In the genomic region with DNA sequence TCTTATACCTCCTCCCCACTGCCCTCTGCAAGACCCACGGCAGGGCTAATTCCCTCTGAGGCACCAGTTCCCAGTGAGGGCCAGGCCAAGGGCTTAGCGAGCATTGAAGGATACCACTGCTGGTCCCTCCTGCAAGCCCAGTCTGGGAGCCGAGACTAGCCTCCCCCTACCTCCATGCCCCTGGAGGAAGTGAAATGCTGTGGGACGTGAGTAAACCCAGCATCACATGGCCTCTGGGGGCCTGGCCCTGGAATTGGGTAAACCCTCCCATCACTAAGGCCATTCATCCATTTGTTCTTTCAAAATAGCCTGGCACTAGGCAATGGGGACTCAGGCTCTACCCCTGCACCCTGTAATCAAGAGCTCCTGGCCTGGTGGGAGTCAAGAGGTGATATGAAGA, we compare ENCODE assay signal across 15 cellular contexts. TPM values are rescaled to one million over a fixed set of nuclear protein-coding genes. Genes with fewer than 3 reads are reported as not detected.
A peak's percentile ranks its signal among the peaks of the same experiment; 100 is the strongest.
DNase-seq lines count a peak whose midpoint lies in the region; ATAC-seq, FAIRE-seq and TF ChIP-seq lines count a peak whose summit lies in the region.
"Had no signal": no experiment of that assay in that cellular context is flagged by ENCODE, and none has a peak within 500 bp of the region (broad histone marks: within the 10 kb centered on the region; RNA-seq: fewer than 3 reads in every experiment).

No MANE protein-coding gene starts in this region.

- H3K27me3 ChIP-seq in Karpas-422 (ENCODE audit: low read length), result no peaks in the 10 kb centered on the region
- no peaks in the 10 kb centered on the region for H3K27me3 ChIP-seq in H1 (replicated peaks in 1 of 4; ENCODE audit: control insufficient read depth in 3 of 4, extremely low read depth in 1 of 4, insufficient read depth in 3 of 4, low read length in 3 of 4)
- no peaks in the 10 kb centered on the region for H3K27me3 ChIP-seq in osteoblast (ENCODE audit: insufficient read depth, low read length)
- H3K27me3 ChIP-seq: testis had no signal

- H3K4ac ChIP-seq in H1 (replicated peaks; ENCODE audit: insufficient read length, low read depth, low read length), result no peak overlapping the region

- no peaks in the 10 kb centered on the region for H3K27me3 Mint-ChIP-seq in activated T-cell treated with anti-CD3 and anti-CD28 coated beads, Interleukin-2, amount 50 U/mL, for 72 hours (ENCODE audit: low read depth)
- no peaks in the 10 kb centered on the region for H3K27me3 Mint-ChIP-seq in activated T-cell treated with anti-CD3 and anti-CD28 coated beads, Interleukin-2, amount 50 U/mL, for 4 hours (ENCODE audit: low read depth)

- no peak overlapping the region for H4K5ac ChIP-seq in H1 (ENCODE audit: insufficient read length, low read depth, low read length)

- H3K4me3 Mint-ChIP-seq in activated T-cell treated with anti-CD3 and anti-CD28 coated beads, Interleukin-2, amount 50 U/mL, for 72 hours, result no peak overlapping the region
- H3K4me3 Mint-ChIP-seq in activated T-cell treated with anti-CD3 and anti-CD28 coated beads, Interleukin-2, amount 50 U/mL, for 4 hours, result no peak overlapping the region

- TF ChIP-seq CTCF in H1 (IDR thresholded peaks at IDR 0.05; ENCODE audit: control extremely low read depth in 1 of 3, insufficient read depth in 1 of 3, low read depth in 1 of 3, low read length in 3 of 3) (no peak), osteoblast (IDR thresholded peaks at IDR 0.05; ENCODE audit: extremely low read depth, low read depth, low read length) (no peak)

- ATAC-seq in activated T-cell treated with anti-CD3 and anti-CD28 coated beads, Interleukin-2, amount 50 U/mL, for 72 hours (replicated peaks in 1 of 2), result no peak
- ATAC-seq in activated T-cell treated with anti-CD3 and anti-CD28 coated beads, Interleukin-2, amount 50 U/mL, for 4 hours, result no peak
- ATAC-seq in HG02840 (IDR thresholded peaks at IDR 0.05; ENCODE audit: low FRiP score, unreplicated experiment), result no peak
- ATAC-seq: activated CD4-positive, CD25-positive, alpha-beta regulatory T cell treated with anti-CD3 and anti-CD28 coated beads, Interleukin-2, amount 50 U/mL, for 24 hours had no signal

- H2BK20ac ChIP-seq in H1 (ENCODE audit: low read length), result no peak overlapping the region

- CTCF ChIA-PET in H1 (lab: Charles Lee; ENCODE audit: partially characterized antibody), result interaction anchor here (0.9 to 7.5 kb wide), 14 partner anchors 10 to 113 kb away, joined by 3 to 105 read pairs (median 4); a partner anchor contains a TSS

- H3K4me1 ChIP-seq in Karpas-422 (ENCODE audit: low read length), result peaks cover 59% of the 10 kb centered on the region
- peaks cover 0 to 3% (median under 1%) of the 10 kb centered on the region in 4 experiments; a peak in 3 of 7 replicates for H3K4me1 ChIP-seq in H1 (replicated peaks in 1 of 4; ENCODE audit: control insufficient read depth in 3 of 4, insufficient read depth in 4 of 4, low read length in 3 of 4)
- peaks cover 9% of the 10 kb centered on the region for H3K4me1 ChIP-seq in osteoblast (ENCODE audit: insufficient read depth, low read length)

- H3K56ac ChIP-seq in H1 (replicated peaks; ENCODE audit: insufficient read length, low read depth, low read length), result no peak overlapping the region

- H2BK15ac ChIP-seq in H1 (ENCODE audit: low read length), result 0 out of 2 replicates have a peak overlapping the region, but pooled peaks have one; percentile 3

- H3K9ac ChIP-seq in Karpas-422 (ENCODE audit: low read length) (no peak overlapping the region), H1 (replicated peaks in 1 of 4; ENCODE audit: extremely low read depth in 1 of 4, low read depth in 3 of 4, low read length in 3 of 4) (no peak overlapping the region)

- H3K27ac ChIP-seq in Karpas-422 (ENCODE audit: low read length) (peak overlapping the region; percentile 42), H1 (ENCODE audit: low read depth, low read length) (no peak overlapping the region), osteoblast (ENCODE audit: low read depth, low read length) (peak overlapping the region; percentile 14)
- H3K27ac ChIP-seq: testis had no signal

- H3K36me3 ChIP-seq in Karpas-422 (ENCODE audit: insufficient read depth, low read length), result peaks cover 12% of the 10 kb centered on the region
- H3K36me3 ChIP-seq in H1 (ENCODE audit: control insufficient read depth in 2 of 4, insufficient read depth in 4 of 4, low read length in 3 of 4), result peaks cover 0 to 9% (median 1%) of the 10 kb centered on the region in 4 experiments; a peak in 5 of 8 replicates
- no peaks in the 10 kb centered on the region for H3K36me3 ChIP-seq in osteoblast (ENCODE audit: insufficient read depth, low read length)

- TF ChIP-seq POLR2A in H1 (IDR thresholded peaks at IDR 0.05; ENCODE audit: control extremely low read depth in 1 of 2, low read depth in 2 of 2, low read length in 2 of 2), result no peak
- TF ChIP-seq POLR2A in GM12892 (IDR thresholded peaks at IDR 0.05; ENCODE audit: low read depth, low read length), result no peak

- H3K4me2 ChIP-seq in Karpas-422 (ENCODE audit: low read depth, low read length, poor library complexity, severe bottlenecking) (no peak overlapping the region), H1 (ENCODE audit: insufficient read depth in 1 of 2, low read depth in 2 of 2, low read length in 2 of 2) (no peak overlapping the region), osteoblast (ENCODE audit: insufficient read depth, low read length) (no peak overlapping the region)

- H2AFZ ChIP-seq in Karpas-422 (ENCODE audit: low read length), result no peak overlapping the region
- H2AFZ ChIP-seq in H1 (ENCODE audit: low read length), result no peak overlapping the region
- peak overlapping the region; percentile 49 for H2AFZ ChIP-seq in osteoblast (ENCODE audit: low read length)

- H2AK5ac ChIP-seq in H1 (ENCODE audit: low read depth, low read length), result no peak overlapping the region

- H4K91ac ChIP-seq in H1 (replicated peaks; ENCODE audit: insufficient read length, low read length), result no peak overlapping the region

- H3K18ac ChIP-seq in H1 (ENCODE audit: extremely low read depth, low read length), result no peak overlapping the region

- H3K36me3 Mint-ChIP-seq in activated T-cell treated with anti-CD3 and anti-CD28 coated beads, Interleukin-2, amount 50 U/mL, for 72 hours (ENCODE audit: insufficient read depth in 2 of 2), result peaks cover 0 to 4% of the 10 kb centered on the region in 2 donors
- H3K36me3 Mint-ChIP-seq in activated T-cell treated with anti-CD3 and anti-CD28 coated beads, Interleukin-2, amount 50 U/mL, for 4 hours (ENCODE audit: insufficient read depth), result peaks cover 21% of the 10 kb centered on the region

- H3K9me3 ChIP-seq in Karpas-422 (ENCODE audit: low read length), result no peaks in the 10 kb centered on the region
- no peaks in the 10 kb centered on the region; a peak in 1 of 4 replicates for H3K9me3 ChIP-seq in H1 (ENCODE audit: insufficient read depth in 2 of 2, low read depth in 1 of 2, low read length in 1 of 2)
- H3K9me3 ChIP-seq in osteoblast (ENCODE audit: low read depth, low read length), result no peaks in the 10 kb centered on the region
- H3K9me3 ChIP-seq: testis had no signal

- H2BK12ac ChIP-seq in H1 (ENCODE audit: low read depth, low read length), result no peak overlapping the region

- peaks cover 23% of the 10 kb centered on the region for H3K4me1 Mint-ChIP-seq in activated T-cell treated with anti-CD3 and anti-CD28 coated beads, Interleukin-2, amount 50 U/mL, for 72 hours (ENCODE audit: low read depth)
- peaks cover 26% of the 10 kb centered on the region for H3K4me1 Mint-ChIP-seq in activated T-cell treated with anti-CD3 and anti-CD28 coated beads, Interleukin-2, amount 50 U/mL, for 4 hours (ENCODE audit: low read depth)

- FAIRE-seq in H1 (lab: Jason Lieb, UNC) (no peak), GM12892 (lab: Jason Lieb, UNC) (no peak)
- FAIRE-seq: astrocyte had no signal

- no peaks in the 10 kb centered on the region for H3K9me3 Mint-ChIP-seq in activated T-cell treated with anti-CD3 and anti-CD28 coated beads, Interleukin-2, amount 50 U/mL, for 72 hours
- H3K9me3 Mint-ChIP-seq in activated T-cell treated with anti-CD3 and anti-CD28 coated beads, Interleukin-2, amount 50 U/mL, for 4 hours, result peaks cover 4% of the 10 kb centered on the region

- H3K79me2 ChIP-seq in Karpas-422 (ENCODE audit: low read length) (peaks cover 88% of the 10 kb centered on the region), H1 (ENCODE audit: control insufficient read depth in 1 of 2, insufficient read depth in 2 of 2, low read length in 2 of 2) (peaks cover 0 to 23% of the 10 kb centered on the region in 2 experiments; a peak in 2 of 4 replicates), osteoblast (ENCODE audit: insufficient read depth, low read length) (peaks cover 55% of the 10 kb centered on the region)

- no peak overlapping the region for H2BK120ac ChIP-seq in H1 (replicated peaks; ENCODE audit: low read depth, low read length)

- H3K4me3 ChIP-seq in Karpas-422 (ENCODE audit: low read length) (no peak overlapping the region), H1 (ENCODE audit: extremely low read depth in 1 of 4, insufficient read depth in 2 of 4, low read depth in 3 of 4, low read length in 4 of 4) (no peak overlapping the region), osteoblast (ENCODE audit: insufficient read depth, low read length) (no peak overlapping the region)
- H3K4me3 ChIP-seq: testis had no signal

- H2BK5ac ChIP-seq in H1 (ENCODE audit: low read depth, low read length), result peak overlapping the region; percentile 13; the same call in 1 of the 2 replicates

- no peak for DNase-seq in activated T-cell treated with anti-CD3 and anti-CD28 coated beads, Interleukin-2, amount 50 U/mL, for 72 hours
- no peak for DNase-seq in activated T-cell treated with anti-CD3 and anti-CD28 coated beads, Interleukin-2, amount 50 U/mL, for 4 hours
- DNase-seq in Karpas-422 (no peak), H1 (ENCODE audit: low read depth in 1 of 2, low spot score in 2 of 2) (no peak), osteoblast (ENCODE audit: insufficient read length, low spot score, missing footprints) (peak; percentile 81), GM12892 (ENCODE audit: insufficient read length) (no peak), HK-2 (ENCODE audit: unreplicated experiment) (no peak)
- DNase-seq: activated T-cell treated with anti-CD3 and anti-CD28 coated beads, Interleukin-2, amount 50 U/mL, for 48 hours; DMS153; effector CD8-positive, alpha-beta T cell; NCI-H1092 treated with DMSO at 0.1 percent for 48 hours; testis had no signal

- POLR2A ChIA-PET in H1 (lab: Charles Lee; ENCODE audit: partially characterized antibody), result interaction anchor here (1.8 kb wide), 1 partner anchor 11 kb away, joined by 7 read pairs; no protein-coding TSS in a partner anchor

- H3K27ac Mint-ChIP-seq in activated T-cell treated with anti-CD3 and anti-CD28 coated beads, Interleukin-2, amount 50 U/mL, for 72 hours, result peak overlapping the region; percentile 96

- no peaks in the 10 kb centered on the region for H3K23me2 ChIP-seq in H1 (ENCODE audit: low read depth, low read length)

- peaks cover 18% of the 10 kb centered on the region for H4K20me1 ChIP-seq in Karpas-422 (ENCODE audit: insufficient read depth, low read depth, low read length)
- H4K20me1 ChIP-seq in H1 (replicated peaks in 1 of 2; ENCODE audit: control insufficient read depth in 1 of 2, insufficient read depth in 2 of 2, low read length in 2 of 2), result peaks cover 8 to 11% of the 10 kb centered on the region in 2 experiments
- no peaks in the 10 kb centered on the region for H4K20me1 ChIP-seq in osteoblast (ENCODE audit: insufficient read depth, low read length)

- no peak overlapping the region for H3K23ac ChIP-seq in H1 (ENCODE audit: insufficient read length)

- no peaks in the 10 kb centered on the region for H3K9me2 ChIP-seq in Karpas-422 (replicated peaks; ENCODE audit: insufficient read depth, low read length)

- WGBS in H1 (ENCODE audit: extremely low coverage in 1 of 2, insufficient coverage in 1 of 2, insufficient read length in 1 of 2, insufficient replicate concordance in 2 of 2, low coverage in 1 of 2, low lambda C conversion rate in 2 of 2, missing lambda C conversion rate in 1 of 2), 2 experiments, result 90% methylated on average over 4 of the region's 4 CpGs; no CpG with 5 or more reads in 1 of the 2 experiments

- H4K8ac ChIP-seq in H1 (ENCODE audit: extremely low read depth, insufficient read depth, low read length), result no peak overlapping the region

- TF ChIP-seq RAD21 in H1 (IDR thresholded peaks at IDR 0.05 in 1 of 2, conservative IDR thresholded peaks at IDR 0.05 in 1 of 2; ENCODE audit: low read depth in 2 of 2, low read length in 2 of 2), result no peak

- peaks cover 9% of the 10 kb centered on the region; the same call in 1 of the 2 replicates for H3K79me1 ChIP-seq in H1 (ENCODE audit: low read depth, low read length)

- no peak overlapping the region for H3K14ac ChIP-seq in H1 (ENCODE audit: insufficient read length)

- TF ChIP-seq EP300 in H1 (IDR thresholded peaks at IDR 0.05; ENCODE audit: borderline replicate concordance in 1 of 2, low read depth in 2 of 2, low read length in 2 of 2), result no peak

RNA-seq across cellular contexts. Expression of a gene that starts 24.7 kb away (rescaled TPM):
- 10 to 100 TPM; 81.7 to 93.4 TPM for total RNA-seq in activated T-cell treated with anti-CD3 and anti-CD28 coated beads, Interleukin-2, amount 50 U/mL, for 72 hours
- 10 to 100 TPM; 52.3 to 58.1 (median 52.8) TPM for total RNA-seq in activated T-cell treated with anti-CD3 and anti-CD28 coated beads, Interleukin-2, amount 50 U/mL, for 4 hours
- 76.1 and 103 TPM in 2 replicates for total RNA-seq in Karpas-422 (2014; rRNA removed; shearing (Covaris generic); ENCODE audit: low replicate concordance)
- 59.5 and 61.6 TPM in 2 replicates for total RNA-seq in H1 (2021; fragmentation: NEBNext Ultra II Directional; extraction: Animal tissue kit (Norgen Biotek cat#: 25700))
- polyA plus RNA-seq in H1 (2011; rRNA removed), result 25.7 and 39.9 TPM in 2 replicates
- 34.5 TPM for polyA plus RNA-seq in H1 (2011; cell fraction: cytosol; rRNA removed)
- polyA plus RNA-seq in H1 (2011; cell fraction: nucleus; rRNA removed), result 123 TPM
- 39.5 to 54.2 TPM (median 51.4 TPM) in 4 replicates for polyA plus RNA-seq in H1 (2012, experiment 1 of 2)
- 53.3 TPM for polyA plus RNA-seq in H1 (2012, experiment 2 of 2)
- 28.7 TPM for polyA plus RNA-seq in H1 (2013, experiment 1 of 2)
- polyA plus RNA-seq in H1 (2013, experiment 2 of 2), result 25.5 TPM
- 39.5 and 45.8 TPM in 2 replicates for polyA minus RNA-seq in H1 (2011; rRNA and poly(A)+ RNA removed)
- polyA minus RNA-seq in H1 (2011; cell fraction: cytosol; rRNA and poly(A)+ RNA removed), result 52.5 TPM
- polyA minus RNA-seq in H1 (2011; cell fraction: nucleus; rRNA and poly(A)+ RNA removed), result 66.4 TPM
- 91.6 and 95.2 TPM in 2 replicates for total RNA-seq in osteoblast
- polyA plus RNA-seq in GM12892 (2012; ENCODE audit: missing spikeins), result 48.4 TPM

RNA-seq across cellular contexts. Expression of a gene that starts 53.3 kb away (rescaled TPM):
- total RNA-seq in activated T-cell treated with anti-CD3 and anti-CD28 coated beads, Interleukin-2, amount 50 U/mL, for 72 hours, result 1 to 10 TPM in 1 of 2 donors, under 1 TPM in 1; 0.77 to 1.7 TPM
- under 1 TPM; 0.53 to 0.71 (median 0.60) TPM for total RNA-seq in activated T-cell treated with anti-CD3 and anti-CD28 coated beads, Interleukin-2, amount 50 U/mL, for 4 hours
- 1.8 and 10.4 TPM in 2 replicates for total RNA-seq in Karpas-422 (2014; rRNA removed; shearing (Covaris generic); ENCODE audit: low replicate concordance)
- 3.4 and 5.0 TPM in 2 replicates for total RNA-seq in H1 (2021; fragmentation: NEBNext Ultra II Directional; extraction: Animal tissue kit (Norgen Biotek cat#: 25700))
- polyA plus RNA-seq in H1 (2011; rRNA removed), result 7.1 and 10.0 TPM in 2 replicates
- polyA plus RNA-seq in H1 (2011; cell fraction: cytosol; rRNA removed), result 5.7 TPM
- polyA plus RNA-seq in H1 (2011; cell fraction: nucleus; rRNA removed), result 14.6 TPM
- 1.8 to 6.8 TPM (median 3.9 TPM) in 4 replicates for polyA plus RNA-seq in H1 (2012, experiment 1 of 2)
- 2.9 TPM for polyA plus RNA-seq in H1 (2012, experiment 2 of 2)
- 4.1 TPM for polyA plus RNA-seq in H1 (2013, experiment 1 of 2)
- 4.8 TPM for polyA plus RNA-seq in H1 (2013, experiment 2 of 2)
- 5.9 and 10.1 TPM in 2 replicates for polyA minus RNA-seq in H1 (2011; rRNA and poly(A)+ RNA removed)
- 2.1 TPM for polyA minus RNA-seq in H1 (2011; cell fraction: cytosol; rRNA and poly(A)+ RNA removed)
- polyA minus RNA-seq in H1 (2011; cell fraction: nucleus; rRNA and poly(A)+ RNA removed), result 6.0 TPM
- 0.36 and 0.59 TPM in 2 replicates for total RNA-seq in osteoblast
- polyA plus RNA-seq in GM12892 (2012; ENCODE audit: missing spikeins), result 1.7 TPM
